33 cellular contexts compared by ENCODE assay signal in genomic region chr12:88093573-88093972, GRCh38.
"Had no signal": no experiment of that assay in that cellular context is flagged by ENCODE, and none has a peak within 500 bp of the region (broad histone marks: within the 10 kb centered on the region; RNA-seq: fewer than 3 reads in every experiment).

No MANE protein-coding gene starts in this region.

- H3K9me3 ChIP-seq: adrenal gland, ascending aorta, breast epithelium, esophagus muscularis mucosa, gastroesophageal sphincter, heart right ventricle had no signal

- ATAC-seq: activated CD4-positive, alpha-beta T cell treated with anti-CD3 and anti-CD28 coated beads for 36 hours; activated CD8-positive, alpha-beta memory T cell treated with anti-CD3 and anti-CD28 coated beads, Interleukin-2, amount 10 ng/mL, durations not matched to agents 7 days and 5 days; activated CD8-positive, alpha-beta T cell treated with anti-CD3 and anti-CD28 coated beads, Interleukin-2, amount 10 ng/mL, durations not matched to agents 7 days and 5 days; activated naive CD8-positive, alpha-beta T cell treated with anti-CD3 and anti-CD28 coated beads, Interleukin-2, amount 50 U/mL, for 24 hours; foreskin keratinocyte; gastroesophageal sphincter; heart right ventricle; T-helper 17 cell had no signal

- DNase-seq: activated B cell treated with CpG ODN at 0.5 μM for 24 hours; activated CD4-positive, alpha-beta memory T cell treated with anti-CD3 and anti-CD28 coated beads for 36 hours; activated CD4-positive, alpha-beta T cell treated with anti-CD3 and anti-CD28 coated beads for 36 hours; activated CD4-positive, alpha-beta T cell treated with anti-CD3 and anti-CD28 coated beads, Interleukin-2, amount 10 ng/mL, durations not matched to agents 24 days and 14 days; activated CD4-positive, CD25-positive, alpha-beta regulatory T cell treated with anti-CD3 and anti-CD28 coated beads, Interleukin-2, amount 50 U/mL, for 72 hours; activated CD8-positive, alpha-beta memory T cell treated with anti-CD3 and anti-CD28 coated beads, Interleukin-2, amount 10 ng/mL, durations not matched to agents 7 days and 5 days; activated CD8-positive, alpha-beta memory T cell treated with anti-CD3 and anti-CD28 coated beads, Interleukin-2, amount 50 U/mL, for 4 hours; activated CD8-positive, alpha-beta T cell treated with anti-CD3 and anti-CD28 coated beads, Interleukin-2, amount 10 ng/mL, durations not matched to agents 7 days and 5 days; activated effector memory CD4-positive, alpha-beta T cell treated with anti-CD3 and anti-CD28 coated beads, Interleukin-2, amount 50 U/mL, for 16 hours; activated naive CD4-positive, alpha-beta T cell treated with anti-CD3 and anti-CD28 coated beads for 36 hours; activated naive CD8-positive, alpha-beta T cell treated with anti-CD3 and anti-CD28 coated beads for 36 hours; activated naive CD8-positive, alpha-beta T cell treated with anti-CD3 and anti-CD28 coated beads, Interleukin-2, amount 50 U/mL, for 24 hours; activated T-cell treated with anti-CD3 and anti-CD28 coated beads, Interleukin-2, amount 50 U/mL, for 1 hour; activated T-cell treated with anti-CD3 and anti-CD28 coated beads, Interleukin-2, amount 50 U/mL, for 48 hours; adrenal gland; central memory CD4-positive, alpha-beta T cell; cerebellar nuclear complex; dorsolateral prefrontal cortex; effector memory CD4-positive, alpha-beta T cell; endodermal cell; erythroblast; foreskin keratinocyte; heart right ventricle; T-helper 1 cell; T-helper 17 cell; T1000; WERI-Rb-1 had no signal

- H3K36me3 ChIP-seq: breast epithelium had no signal

- H3K27ac ChIP-seq: adrenal gland, ascending aorta, breast epithelium, cardiac muscle cell, coronary artery, dorsolateral prefrontal cortex, esophagus muscularis mucosa, foreskin keratinocyte, gastroesophageal sphincter, heart right ventricle, WERI-Rb-1 had no signal

- H3K4me1 ChIP-seq: adrenal gland, ascending aorta, breast epithelium, esophagus muscularis mucosa, foreskin keratinocyte, gastroesophageal sphincter, heart right ventricle had no signal

- H3K4me3 ChIP-seq: adrenal gland, ascending aorta, breast epithelium, cardiac muscle cell, coronary artery, dorsolateral prefrontal cortex, esophagus muscularis mucosa, gastroesophageal sphincter, heart right ventricle had no signal

- H3K27me3 ChIP-seq: adrenal gland, ascending aorta, breast epithelium, cardiac muscle cell, dorsolateral prefrontal cortex, esophagus muscularis mucosa, foreskin keratinocyte, gastroesophageal sphincter, heart right ventricle had no signal
